ENCODE assay signal across 1 cellular context in the genomic region with DNA sequence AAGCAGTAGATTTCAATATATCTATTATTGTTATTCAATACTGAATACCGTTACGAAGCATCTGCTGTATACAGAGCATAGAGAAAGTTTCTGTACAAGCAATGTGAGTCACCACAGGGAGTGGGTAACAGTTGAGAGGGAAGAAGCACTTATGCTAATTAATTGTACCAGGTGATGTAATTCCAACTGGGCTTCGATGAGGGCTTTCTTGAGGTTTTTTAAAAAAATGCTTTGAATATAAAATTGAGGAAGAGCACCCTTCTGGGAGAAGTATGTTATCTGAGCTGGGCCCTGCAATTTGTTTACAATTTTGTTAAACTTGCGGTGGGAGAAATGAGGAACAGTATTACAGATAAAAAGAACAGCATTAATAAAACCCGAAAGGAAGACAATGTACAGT.
TF ChIP-seq lines count a peak whose summit lies in the region.

No MANE protein-coding gene starts in this region.

TF ChIP-seq in HepG2, 621 proteins besides CTCF, POLR2A, EP300 and RAD21:
- no peak for TF ChIP-seq ARNTL (CRISPR knock-in tag; IDR thresholded peaks at IDR 0.05)
- TF ChIP-seq, protein P1, sequence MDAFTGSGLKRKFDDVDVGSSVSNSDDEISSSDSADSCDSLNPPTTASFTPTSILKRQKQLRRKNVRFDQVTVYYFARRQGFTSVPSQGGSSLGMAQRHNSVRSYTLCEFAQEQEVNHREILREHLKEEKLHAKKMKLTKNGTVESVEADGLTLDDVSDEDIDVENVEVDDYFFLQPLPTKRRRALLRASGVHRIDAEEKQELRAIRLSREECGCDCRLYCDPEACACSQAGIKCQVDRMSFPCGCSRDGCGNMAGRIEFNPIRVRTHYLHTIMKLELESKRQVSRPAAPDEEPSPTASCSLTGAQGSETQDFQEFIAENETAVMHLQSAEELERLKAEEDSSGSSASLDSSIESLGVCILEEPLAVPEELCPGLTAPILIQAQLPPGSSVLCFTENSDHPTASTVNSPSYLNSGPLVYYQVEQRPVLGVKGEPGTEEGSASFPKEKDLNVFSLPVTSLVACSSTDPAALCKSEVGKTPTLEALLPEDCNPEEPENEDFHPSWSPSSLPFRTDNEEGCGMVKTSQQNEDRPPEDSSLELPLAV (CRISPR knock-in tag; conservative IDR thresholded peaks at IDR 0.05; ENCODE audit: low read depth): no peak
